8 cellular contexts compared by ENCODE assay signal in the genomic region with DNA sequence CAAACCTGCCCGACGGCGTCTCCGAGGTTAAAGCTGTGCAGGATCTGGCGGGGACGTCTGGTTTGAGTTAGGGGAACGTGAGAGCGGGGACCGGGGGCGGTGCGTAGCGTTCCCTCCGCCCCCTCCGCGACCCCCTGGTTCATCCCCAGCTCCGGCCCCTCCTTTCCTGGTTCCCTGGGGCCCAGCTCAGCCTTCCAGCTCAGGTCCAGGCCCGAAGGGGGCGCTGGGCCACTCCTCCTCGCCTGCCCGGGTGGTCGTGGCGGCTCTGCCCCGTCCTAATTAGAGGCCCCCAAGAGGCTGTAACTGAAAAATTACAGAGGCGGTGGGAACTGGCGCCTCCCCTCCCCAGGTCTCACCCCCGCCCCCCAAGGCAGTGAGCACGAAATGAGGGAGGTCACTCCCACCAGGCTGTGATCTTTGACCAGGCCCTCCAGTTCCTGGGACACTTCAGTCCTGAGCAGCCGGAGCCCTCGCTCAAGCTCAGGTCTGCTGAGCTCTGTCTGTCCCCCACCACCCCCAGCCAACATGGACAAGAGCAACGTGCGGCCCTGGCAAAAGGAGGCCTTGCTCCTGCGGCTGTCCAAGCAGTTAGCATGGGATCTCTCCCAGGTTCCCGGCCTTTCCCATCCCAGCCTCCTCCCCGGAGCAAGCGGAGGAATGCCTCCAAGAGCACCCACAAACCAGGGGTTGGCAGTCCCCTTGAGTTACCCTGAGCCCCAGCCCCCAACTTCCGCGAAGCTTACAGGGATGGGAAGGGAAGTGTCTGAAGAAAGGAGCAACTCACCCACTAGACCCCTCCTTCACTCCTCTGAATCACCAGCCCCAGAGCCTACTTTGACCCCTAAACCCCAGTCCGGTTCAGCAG. TPM values are rescaled to one million over a fixed set of nuclear protein-coding genes. Genes with fewer than 3 reads are reported as not detected.
DNase-seq lines count a peak whose midpoint lies in the region; ATAC-seq lines count a peak whose summit lies in the region.

No MANE protein-coding gene starts in this region.

- H3K27ac ChIP-seq in right cardiac atrium (ENCODE audit: low read length) (peak overlapping the region; percentile 95), skeletal muscle tissue (ENCODE audit: low read depth, low read length) (peak overlapping the region; percentile 82)

- intact Hi-C loops in right cardiac atrium (cut with DNase I): loop anchor here in 3 of 4 donors (2.0 to 10.0 kb wide), 3 partner anchors 15 to 74 kb away; no protein-coding TSS in a partner anchor

- 32% methylated on average over 38 of the region's 38 CpGs for WGBS in right cardiac atrium

- H3K36me3 ChIP-seq in H7 (replicated peaks; ENCODE audit: control insufficient read depth, insufficient read depth, low read length) (no peaks in the 10 kb centered on the region), skeletal muscle tissue (ENCODE audit: control insufficient read depth in 3 of 3, insufficient read depth in 3 of 3, low read length in 3 of 3) (no peaks in the 10 kb centered on the region)

- H3K4me1 Mint-ChIP-seq in activated CD8-positive, alpha-beta memory T cell treated with anti-CD3 and anti-CD28 coated beads, Interleukin-2, amount 10 ng/mL, durations not matched to agents 7 days and 5 days: peaks cover 47% of the 10 kb centered on the region

- H3K27me3 ChIP-seq in H7 (ENCODE audit: control insufficient read depth, insufficient read depth, low read length): no peaks in the 10 kb centered on the region
- no peaks in the 10 kb centered on the region for H3K27me3 ChIP-seq in right cardiac atrium (ENCODE audit: control insufficient read depth, insufficient read depth)
- H3K27me3 ChIP-seq in skeletal muscle tissue (ENCODE audit: control insufficient read depth in 3 of 3, insufficient read depth in 3 of 3, low read length in 3 of 3): peaks cover 18 to 27% (median 22%) of the 10 kb centered on the region in 3 donors

- no peaks in the 10 kb centered on the region for H3K9me3 Mint-ChIP-seq in activated CD8-positive, alpha-beta memory T cell treated with anti-CD3 and anti-CD28 coated beads, Interleukin-2, amount 10 ng/mL, durations not matched to agents 7 days and 5 days (ENCODE audit: low read depth)

- ATAC-seq in activated CD8-positive, alpha-beta memory T cell treated with anti-CD3 and anti-CD28 coated beads, Interleukin-2, amount 10 ng/mL, durations not matched to agents 7 days and 5 days: no peak
- ATAC-seq in right cardiac atrium (no peak), GM19324 (IDR thresholded peaks at IDR 0.05; ENCODE audit: low FRiP score, unreplicated experiment) (no peak)

- peak overlapping the region; percentile 43 to 78 (median 59) for H3K9ac ChIP-seq in skeletal muscle tissue (ENCODE audit: low read depth in 1 of 3, low read length in 3 of 3)

- peak; percentile 91 for DNase-seq in H7
- DNase-seq in activated CD8-positive, alpha-beta memory T cell treated with anti-CD3 and anti-CD28 coated beads, Interleukin-2, amount 10 ng/mL, durations not matched to agents 7 days and 5 days: no peak
- DNase-seq in right cardiac atrium: peak in 2 of 3 donors; percentile 58 to 82
- DNase-seq in NCI-H1436 (lab: John Stamatoyannopoulos, UW): no peak
- DNase-seq in NCI-H2171 treated with DMSO at 0.1 percent for 48 hours (lab: John Stamatoyannopoulos, UW): no peak
- no peak for DNase-seq in SKM-1 (lab: John Stamatoyannopoulos, UW; ENCODE audit: unreplicated experiment)

- peak overlapping the region; percentile 91 for H3K27ac Mint-ChIP-seq in activated CD8-positive, alpha-beta memory T cell treated with anti-CD3 and anti-CD28 coated beads, Interleukin-2, amount 10 ng/mL, durations not matched to agents 7 days and 5 days

- H3K27me3 Mint-ChIP-seq in activated CD8-positive, alpha-beta memory T cell treated with anti-CD3 and anti-CD28 coated beads, Interleukin-2, amount 10 ng/mL, durations not matched to agents 7 days and 5 days: peaks cover 3% of the 10 kb centered on the region

- H3K4me1 ChIP-seq in right cardiac atrium (ENCODE audit: control insufficient read depth, insufficient read depth, low read length) (peaks cover 5% of the 10 kb centered on the region), skeletal muscle tissue (ENCODE audit: control insufficient read depth in 3 of 3, insufficient read depth in 3 of 3, low read length in 3 of 3) (peaks cover 18 to 42% (median 31%) of the 10 kb centered on the region in 3 donors)

- peak overlapping the region; percentile 89 for H3K4me3 Mint-ChIP-seq in activated CD8-positive, alpha-beta memory T cell treated with anti-CD3 and anti-CD28 coated beads, Interleukin-2, amount 10 ng/mL, durations not matched to agents 7 days and 5 days

- H3K4me3 ChIP-seq in H7 (ENCODE audit: insufficient read depth, low read depth, low read length): peak overlapping the region; percentile 57
- H3K4me3 ChIP-seq in right cardiac atrium (ENCODE audit: low read length): peak overlapping the region; percentile 48
- H3K4me3 ChIP-seq in skeletal muscle tissue (ENCODE audit: low read length in 3 of 3): peak overlapping the region; percentile 57 to 74 (median 69)

- CTCF ChIA-PET in activated CD8-positive, alpha-beta memory T cell treated with anti-CD3 and anti-CD28 coated beads, Interleukin-2, amount 10 ng/mL, durations not matched to agents 7 days and 5 days (lab: Charles Lee): interaction anchor here (0.5 to 7.0 kb wide), 19 partner anchors 9 to 197 kb away, joined by 3 to 174 read pairs (median 13); a partner anchor contains a TSS

- H3K9me3 ChIP-seq in right cardiac atrium (ENCODE audit: control insufficient read depth, low read length): no peaks in the 10 kb centered on the region
- no peaks in the 10 kb centered on the region for H3K9me3 ChIP-seq in skeletal muscle tissue (ENCODE audit: control insufficient read depth in 3 of 3, low read length in 3 of 3)

- H3K36me3 Mint-ChIP-seq in activated CD8-positive, alpha-beta memory T cell treated with anti-CD3 and anti-CD28 coated beads, Interleukin-2, amount 10 ng/mL, durations not matched to agents 7 days and 5 days: peaks cover 8% of the 10 kb centered on the region

RNA-seq across cellular contexts. Expression of a gene that starts 3.3 kb away (rescaled TPM):
- 0.83 and 1.4 TPM in 2 replicates for total RNA-seq in H7 (2014; rRNA removed; shearing (Covaris generic))
- total RNA-seq in activated CD8-positive, alpha-beta memory T cell treated with anti-CD3 and anti-CD28 coated beads, Interleukin-2, amount 10 ng/mL, durations not matched to agents 7 days and 5 days: 10 to 100 TPM; 16.8 to 35.5 TPM
- total RNA-seq in right cardiac atrium (10 to 100 TPM; 10.5 to 22.9 (median 21.9) TPM), skeletal muscle tissue (19.3 TPM)
- polyA plus RNA-seq in right cardiac atrium: 12.0 TPM

RNA-seq across cellular contexts. Expression of a gene that starts 21.9 kb away (rescaled TPM):
- 0.42 and 0.85 TPM in 2 replicates for total RNA-seq in H7 (2014; rRNA removed; shearing (Covaris generic))
- not detected for total RNA-seq in activated CD8-positive, alpha-beta memory T cell treated with anti-CD3 and anti-CD28 coated beads, Interleukin-2, amount 10 ng/mL, durations not matched to agents 7 days and 5 days
- total RNA-seq in right cardiac atrium (under 1 TPM; 0.20 to 0.31 (median 0.26) TPM), skeletal muscle tissue (not detected)
- polyA plus RNA-seq in right cardiac atrium: 0.45 TPM

RNA-seq across cellular contexts. Expression of a gene that starts 22.7 kb away (rescaled TPM):
- total RNA-seq in H7 (2014; rRNA removed; shearing (Covaris generic)): 7.2 and 9.6 TPM in 2 replicates
- 1 to 10 TPM in 1 of 2 experiments, under 1 TPM in 1; 0.68 to 2.5 TPM for total RNA-seq in activated CD8-positive, alpha-beta memory T cell treated with anti-CD3 and anti-CD28 coated beads, Interleukin-2, amount 10 ng/mL, durations not matched to agents 7 days and 5 days
- 1 to 10 TPM; 2.0 to 3.8 (median 2.2) TPM for total RNA-seq in right cardiac atrium
- 1.6 TPM for polyA plus RNA-seq in right cardiac atrium
- total RNA-seq in skeletal muscle tissue: 5.7 TPM

RNA-seq across cellular contexts. Expression of a gene that starts 24.6 kb away (rescaled TPM):
- 117 and 125 TPM in 2 replicates for total RNA-seq in H7 (2014; rRNA removed; shearing (Covaris generic))
- 10 to 100 TPM; 56.5 to 73.9 TPM for total RNA-seq in activated CD8-positive, alpha-beta memory T cell treated with anti-CD3 and anti-CD28 coated beads, Interleukin-2, amount 10 ng/mL, durations not matched to agents 7 days and 5 days
- total RNA-seq in right cardiac atrium (10 to 100 TPM; 48.0 to 65.3 (median 50.5) TPM), skeletal muscle tissue (57.4 TPM)
- 56.1 TPM for polyA plus RNA-seq in right cardiac atrium

RNA-seq across cellular contexts. Expression of a gene that starts 31.4 kb away (rescaled TPM):
- 53.5 and 72.8 TPM in 2 replicates for total RNA-seq in H7 (2014; rRNA removed; shearing (Covaris generic))
- 10 to 100 TPM; 55.3 to 56.8 TPM for total RNA-seq in activated CD8-positive, alpha-beta memory T cell treated with anti-CD3 and anti-CD28 coated beads, Interleukin-2, amount 10 ng/mL, durations not matched to agents 7 days and 5 days
- total RNA-seq in right cardiac atrium: 10 to 100 TPM; 12.7 to 19.8 (median 15.0) TPM
- 26.0 TPM for polyA plus RNA-seq in right cardiac atrium
- total RNA-seq in skeletal muscle tissue: 28.2 TPM

Comparison
In these comparisons a context has a peak if more than half of its experiments do, and no peak if none do; other contexts are left out.
1. DNase-seq: peak in H7 (single experiment) and right cardiac atrium (2 of 3); none in activated CD8-positive, alpha-beta memory T cell treated with anti-CD3 and anti-CD28 coated beads, Interleukin-2, amount 10 ng/mL, durations not matched to agents 7 days and 5 days (single experiment), NCI-H1436 (single experiment), NCI-H2171 treated with DMSO at 0.1 percent for 48 hours (single experiment) and SKM-1 (single experiment).
2. Peak in every context shown above with its lines, with median percentiles within 50 percentile points of each other: H3K4me3 ChIP-seq.